In genomic region chr2:120715356-120715755, GRCh38 we compare ENCODE assay signal across 23 cellular contexts. TPM values are rescaled to one million over a fixed set of nuclear protein-coding genes. Genes with fewer than 3 reads are reported as not detected.
"Had no signal": no experiment of that assay in that cellular context is flagged by ENCODE, and none has a peak within 500 bp of the region (broad histone marks: within the 10 kb centered on the region; RNA-seq: fewer than 3 reads in every experiment).

No MANE protein-coding gene starts in this region.

- DNase-seq: activated CD4-positive, alpha-beta T cell treated with anti-CD3 and anti-CD28 coated beads for 1 hour; activated CD4-positive, alpha-beta T cell treated with anti-CD3 and anti-CD28 coated beads, Interleukin-2, amount 50 U/mL, for 4 hours; activated naive CD4-positive, alpha-beta T cell treated with anti-CD3 and anti-CD28 coated beads, Interleukin-2, amount 10 ng/mL, durations not matched to agents 7 days and 5 days; activated naive CD8-positive, alpha-beta T cell treated with anti-CD3 and anti-CD28 coated beads, Interleukin-2, amount 50 U/mL, for 24 hours; anterior cingulate cortex; effector CD8-positive, alpha-beta T cell; left cardiac atrium; nephron progenitor cell; stimulated activated CD4-positive, alpha-beta T cell treated with anti-CD3 and anti-CD28 coated beads, Interleukin-15, amount 100 ng/mL, for 24 hours; stimulated activated CD4-positive, alpha-beta T cell treated with anti-CD3 and anti-CD28 coated beads, Interleukin-4, amount 100 ng/mL, for 1 hour; stimulated activated naive CD8-positive, alpha-beta T cell treated with anti-CD3 and anti-CD28 coated beads, Interleukin-15, amount 100 ng/mL, for 72 hours; WERI-Rb-1 had no signal

- H3K9me3 Mint-ChIP-seq: activated naive CD4-positive, alpha-beta T cell treated with anti-CD3 and anti-CD28 coated beads, Interleukin-2, amount 10 ng/mL, durations not matched to agents 7 days and 5 days; activated naive CD8-positive, alpha-beta T cell treated with anti-CD3 and anti-CD28 coated beads, Interleukin-2, amount 50 U/mL, for 24 hours; activated T-helper 1 cell treated with anti-CD3 and anti-CD28 coated beads, Interleukin-12 subunit alpha, Interleukin-12 subunit beta, Interleukin-2, Interleukin-4 antibody, amounts not matched to agents 30 ng/mL and 10 ng/mL and 1 ng/mL, durations not matched to agents 14 hours and 24 hours and 36 hours; dendritic cell treated with granulocyte-macrophage colony-stimulating factor and Interleukin-4, amounts not matched to agents 40 ng/mL and 50 ng/mL, for 4 days; nephron progenitor cell; stimulated activated naive CD8-positive, alpha-beta T cell treated with anti-CD3 and anti-CD28 coated beads, Interleukin-15, amount 100 ng/mL, for 72 hours had no signal

- H3K27me3 Mint-ChIP-seq: activated naive CD8-positive, alpha-beta T cell treated with anti-CD3 and anti-CD28 coated beads, Interleukin-2, amount 50 U/mL, for 24 hours had no signal

- H3K27ac ChIP-seq: esophagus muscularis mucosa, prostate gland, right atrium auricular region, SK-N-MC, testis, upper lobe of left lung, WERI-Rb-1 had no signal

- H3K9me3 ChIP-seq: esophagus muscularis mucosa, prostate gland, right atrium auricular region, testis, upper lobe of left lung had no signal

- ATAC-seq: activated naive CD8-positive, alpha-beta T cell treated with anti-CD3 and anti-CD28 coated beads, Interleukin-2, amount 50 U/mL, for 24 hours; stimulated activated naive CD8-positive, alpha-beta T cell treated with anti-CD3 and anti-CD28 coated beads, Interleukin-15, amount 100 ng/mL, for 72 hours had no signal

- H3K4me1 ChIP-seq: prostate gland, right atrium auricular region, testis, upper lobe of left lung had no signal

- H3K36me3 Mint-ChIP-seq: activated naive CD4-positive, alpha-beta T cell treated with anti-CD3 and anti-CD28 coated beads, Interleukin-2, amount 10 ng/mL, durations not matched to agents 7 days and 5 days had no signal

- H3K4me3 Mint-ChIP-seq: activated naive CD4-positive, alpha-beta T cell treated with anti-CD3 and anti-CD28 coated beads, Interleukin-2, amount 10 ng/mL, durations not matched to agents 7 days and 5 days; activated naive CD8-positive, alpha-beta T cell treated with anti-CD3 and anti-CD28 coated beads, Interleukin-2, amount 50 U/mL, for 24 hours; activated T-helper 1 cell treated with anti-CD3 and anti-CD28 coated beads, Interleukin-12 subunit alpha, Interleukin-12 subunit beta, Interleukin-2, Interleukin-4 antibody, amounts not matched to agents 30 ng/mL and 10 ng/mL and 1 ng/mL, durations not matched to agents 14 hours and 24 hours and 36 hours; dendritic cell treated with granulocyte-macrophage colony-stimulating factor and Interleukin-4, amounts not matched to agents 40 ng/mL and 50 ng/mL, for 4 days; nephron progenitor cell; stimulated activated naive CD8-positive, alpha-beta T cell treated with anti-CD3 and anti-CD28 coated beads, Interleukin-15, amount 100 ng/mL, for 72 hours had no signal

- H3K27me3 ChIP-seq: right atrium auricular region, testis, upper lobe of left lung had no signal

- H3K4me1 Mint-ChIP-seq: activated naive CD8-positive, alpha-beta T cell treated with anti-CD3 and anti-CD28 coated beads, Interleukin-2, amount 50 U/mL, for 24 hours; stimulated activated naive CD8-positive, alpha-beta T cell treated with anti-CD3 and anti-CD28 coated beads, Interleukin-15, amount 100 ng/mL, for 72 hours had no signal

- H3K27ac Mint-ChIP-seq: activated naive CD4-positive, alpha-beta T cell treated with anti-CD3 and anti-CD28 coated beads, Interleukin-2, amount 10 ng/mL, durations not matched to agents 7 days and 5 days; activated naive CD8-positive, alpha-beta T cell treated with anti-CD3 and anti-CD28 coated beads, Interleukin-2, amount 50 U/mL, for 24 hours; activated T-helper 1 cell treated with anti-CD3 and anti-CD28 coated beads, Interleukin-12 subunit alpha, Interleukin-12 subunit beta, Interleukin-2, Interleukin-4 antibody, amounts not matched to agents 30 ng/mL and 10 ng/mL and 1 ng/mL, durations not matched to agents 14 hours and 24 hours and 36 hours; dendritic cell treated with granulocyte-macrophage colony-stimulating factor and Interleukin-4, amounts not matched to agents 40 ng/mL and 50 ng/mL, for 4 days; nephron progenitor cell; stimulated activated naive CD8-positive, alpha-beta T cell treated with anti-CD3 and anti-CD28 coated beads, Interleukin-15, amount 100 ng/mL, for 72 hours had no signal

- H3K36me3 ChIP-seq: esophagus muscularis mucosa, prostate gland, right atrium auricular region, upper lobe of left lung, WERI-Rb-1 had no signal

- H3K4me3 ChIP-seq: esophagus muscularis mucosa, prostate gland, right atrium auricular region, skin epidermis, testis, upper lobe of left lung had no signal

- FAIRE-seq: endothelial cell of umbilical vein had no signal

RNA-seq across cellular contexts. Expression of gene GLI2, which starts 20.3 kb away (rescaled TPM):
- total RNA-seq: lung microvascular endothelial cell had no signal
- polyA plus RNA-seq: endothelial cell of umbilical vein had no signal
